1 cellular context compared by ENCODE assay signal in the genomic region with DNA sequence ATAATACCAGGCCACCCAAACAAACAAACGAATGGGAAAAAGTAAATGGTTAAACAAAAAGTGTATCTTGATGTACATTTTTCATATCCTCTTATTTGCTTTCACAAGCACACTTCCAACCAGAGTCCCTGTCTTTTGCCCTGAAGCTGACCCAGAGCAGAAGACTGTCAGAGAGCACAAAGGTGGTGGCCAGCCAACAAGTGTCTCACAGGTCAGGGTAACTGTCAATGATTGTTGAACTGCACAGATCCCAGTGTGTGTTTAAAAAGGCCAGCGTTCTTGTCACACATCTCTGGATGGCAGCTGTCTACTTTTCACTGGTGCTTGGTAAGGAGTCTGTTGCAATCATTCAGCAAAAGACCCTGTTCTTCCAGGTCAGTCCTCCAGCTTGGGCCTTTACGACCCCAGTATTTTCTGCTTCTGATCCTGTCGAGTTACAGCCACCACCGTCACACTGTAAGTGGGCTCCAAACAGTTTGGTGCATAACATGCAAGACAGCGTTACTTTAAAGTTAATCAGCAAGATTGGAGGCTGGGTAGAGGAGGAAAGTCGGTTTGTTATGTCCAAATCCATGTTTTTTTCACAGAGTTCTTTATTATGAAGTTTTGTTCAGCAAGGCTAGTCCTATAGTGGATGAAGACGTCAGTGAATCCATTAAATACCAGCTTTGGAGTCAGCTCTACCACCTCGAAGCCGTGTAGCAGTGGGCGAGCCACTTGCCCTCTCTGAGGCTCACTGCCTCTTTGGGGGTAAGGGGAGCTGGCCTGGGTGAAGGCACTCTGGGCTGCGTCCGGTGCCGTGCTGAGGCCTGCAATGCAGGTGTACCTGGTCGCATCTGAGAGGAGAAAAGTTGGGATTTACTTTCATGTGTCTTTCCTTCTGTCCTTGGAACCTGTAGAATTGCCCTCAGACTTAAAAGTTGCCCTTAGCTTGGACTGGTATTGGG.
A peak's percentile ranks its signal among the peaks of the same experiment; 100 is the strongest.
TF ChIP-seq lines count a peak whose summit lies in the region.

No MANE protein-coding gene starts in this region.

TF ChIP-seq in liver, 16 proteins besides CTCF, POLR2A, EP300 and RAD21 (continued from another document):
- TF ChIP-seq, protein P1, sequence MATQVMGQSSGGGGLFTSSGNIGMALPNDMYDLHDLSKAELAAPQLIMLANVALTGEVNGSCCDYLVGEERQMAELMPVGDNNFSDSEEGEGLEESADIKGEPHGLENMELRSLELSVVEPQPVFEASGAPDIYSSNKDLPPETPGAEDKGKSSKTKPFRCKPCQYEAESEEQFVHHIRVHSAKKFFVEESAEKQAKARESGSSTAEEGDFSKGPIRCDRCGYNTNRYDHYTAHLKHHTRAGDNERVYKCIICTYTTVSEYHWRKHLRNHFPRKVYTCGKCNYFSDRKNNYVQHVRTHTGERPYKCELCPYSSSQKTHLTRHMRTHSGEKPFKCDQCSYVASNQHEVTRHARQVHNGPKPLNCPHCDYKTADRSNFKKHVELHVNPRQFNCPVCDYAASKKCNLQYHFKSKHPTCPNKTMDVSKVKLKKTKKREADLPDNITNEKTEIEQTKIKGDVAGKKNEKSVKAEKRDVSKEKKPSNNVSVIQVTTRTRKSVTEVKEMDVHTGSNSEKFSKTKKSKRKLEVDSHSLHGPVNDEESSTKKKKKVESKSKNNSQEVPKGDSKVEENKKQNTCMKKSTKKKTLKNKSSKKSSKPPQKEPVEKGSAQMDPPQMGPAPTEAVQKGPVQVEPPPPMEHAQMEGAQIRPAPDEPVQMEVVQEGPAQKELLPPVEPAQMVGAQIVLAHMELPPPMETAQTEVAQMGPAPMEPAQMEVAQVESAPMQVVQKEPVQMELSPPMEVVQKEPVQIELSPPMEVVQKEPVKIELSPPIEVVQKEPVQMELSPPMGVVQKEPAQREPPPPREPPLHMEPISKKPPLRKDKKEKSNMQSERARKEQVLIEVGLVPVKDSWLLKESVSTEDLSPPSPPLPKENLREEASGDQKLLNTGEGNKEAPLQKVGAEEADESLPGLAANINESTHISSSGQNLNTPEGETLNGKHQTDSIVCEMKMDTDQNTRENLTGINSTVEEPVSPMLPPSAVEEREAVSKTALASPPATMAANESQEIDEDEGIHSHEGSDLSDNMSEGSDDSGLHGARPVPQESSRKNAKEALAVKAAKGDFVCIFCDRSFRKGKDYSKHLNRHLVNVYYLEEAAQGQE (IDR thresholded peaks at IDR 0.05): peak; percentile 90
- TF ChIP-seq NR2F2 (IDR thresholded peaks at IDR 0.05) (peak; percentile 73), GABPA (IDR thresholded peaks at IDR 0.05 in 1 of 2, conservative IDR thresholded peaks at IDR 0.05 in 1 of 2) (no peak), HNF4A (conservative IDR thresholded peaks at IDR 0.05) (peak; percentile 87 to 88), SP1 (IDR thresholded peaks at IDR 0.05) (peak; percentile 94), TAF1 (conservative IDR thresholded peaks at IDR 0.05) (peak; percentile 97), FOXA2 (IDR thresholded peaks at IDR 0.05) (peak; percentile 40), RXRA (IDR thresholded peaks at IDR 0.05) (peak; percentile 95 to 97), YY1 (IDR thresholded peaks at IDR 0.05) (peak; percentile 62), FOXA1 (IDR thresholded peaks at IDR 0.05) (peak; percentile 5)
- TF ChIP-seq, protein P2, sequence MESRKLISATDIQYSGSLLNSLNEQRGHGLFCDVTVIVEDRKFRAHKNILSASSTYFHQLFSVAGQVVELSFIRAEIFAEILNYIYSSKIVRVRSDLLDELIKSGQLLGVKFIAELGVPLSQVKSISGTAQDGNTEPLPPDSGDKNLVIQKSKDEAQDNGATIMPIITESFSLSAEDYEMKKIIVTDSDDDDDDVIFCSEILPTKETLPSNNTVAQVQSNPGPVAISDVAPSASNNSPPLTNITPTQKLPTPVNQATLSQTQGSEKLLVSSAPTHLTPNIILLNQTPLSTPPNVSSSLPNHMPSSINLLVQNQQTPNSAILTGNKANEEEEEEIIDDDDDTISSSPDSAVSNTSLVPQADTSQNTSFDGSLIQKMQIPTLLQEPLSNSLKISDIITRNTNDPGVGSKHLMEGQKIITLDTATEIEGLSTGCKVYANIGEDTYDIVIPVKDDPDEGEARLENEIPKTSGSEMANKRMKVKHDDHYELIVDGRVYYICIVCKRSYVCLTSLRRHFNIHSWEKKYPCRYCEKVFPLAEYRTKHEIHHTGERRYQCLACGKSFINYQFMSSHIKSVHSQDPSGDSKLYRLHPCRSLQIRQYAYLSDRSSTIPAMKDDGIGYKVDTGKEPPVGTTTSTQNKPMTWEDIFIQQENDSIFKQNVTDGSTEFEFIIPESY (IDR thresholded peaks at IDR 0.05): peak; percentile 56
- TF ChIP-seq, protein P3, sequence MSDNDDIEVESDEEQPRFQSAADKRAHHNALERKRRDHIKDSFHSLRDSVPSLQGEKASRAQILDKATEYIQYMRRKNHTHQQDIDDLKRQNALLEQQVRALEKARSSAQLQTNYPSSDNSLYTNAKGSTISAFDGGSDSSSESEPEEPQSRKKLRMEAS (IDR thresholded peaks at IDR 0.05): peak; percentile 36
- TF ChIP-seq, protein P4, sequence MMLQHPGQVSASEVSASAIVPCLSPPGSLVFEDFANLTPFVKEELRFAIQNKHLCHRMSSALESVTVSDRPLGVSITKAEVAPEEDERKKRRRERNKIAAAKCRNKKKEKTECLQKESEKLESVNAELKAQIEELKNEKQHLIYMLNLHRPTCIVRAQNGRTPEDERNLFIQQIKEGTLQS (IDR thresholded peaks at IDR 0.05): peak; percentile 39
